ENCODE assay signal across 25 cellular contexts in genomic region chr5:141236516-141237313, GRCh38. TPM values are rescaled to one million over a fixed set of nuclear protein-coding genes. Genes with fewer than 3 reads are reported as not detected.
"Had no signal": no experiment of that assay in that cellular context is flagged by ENCODE, and none has a peak within 500 bp of the region (broad histone marks: within the 10 kb centered on the region; RNA-seq: fewer than 3 reads in every experiment).

No MANE protein-coding gene starts in this region.

- DNase-seq: activated CD4-positive, alpha-beta T cell treated with anti-CD3 and anti-CD28 coated beads for 1 hour; activated CD4-positive, alpha-beta T cell treated with anti-CD3 and anti-CD28 coated beads, Interleukin-2, amount 50 U/mL, for 48 hours; activated CD8-positive, alpha-beta memory T cell treated with anti-CD3 and anti-CD28 coated beads, Interleukin-2, amount 50 U/mL, for 48 hours; activated T-cell treated with anti-CD3 and anti-CD28 coated beads, Interleukin-2, amount 50 U/mL, for 24 hours; amygdala; caudate nucleus; endodermal cell; foreskin keratinocyte; heart right ventricle; midbrain; naive thymus-derived CD4-positive, alpha-beta T cell; ovary; retina; sigmoid colon; small intestine; stimulated activated CD4-positive, alpha-beta T cell treated with anti-CD3 and anti-CD28 coated beads, Interleukin-4, amount 100 ng/mL, for 24 hours; stimulated activated naive CD8-positive, alpha-beta T cell treated with anti-CD3 and anti-CD28 coated beads, Interleukin-15, amount 100 ng/mL, for 72 hours; substantia nigra; T-cell; T1000; thyroid gland had no signal

- H3K27ac Mint-ChIP-seq: activated T-cell treated with anti-CD3 and anti-CD28 coated beads, Interleukin-2, amount 50 U/mL, for 24 hours; activated T-helper 2 cell treated with anti-CD3 and anti-CD28 coated beads, Interferon-gamma antibody, Interleukin-2, Interleukin-4, amounts not matched to agents 10 μg/mL and 5 μg/mL and 100 μg/mL, durations not matched to agents 14 hours and 24 hours and 36 hours; dendritic cell treated with granulocyte-macrophage colony-stimulating factor and Interleukin-4, amounts not matched to agents 40 ng/mL and 50 ng/mL, for 4 days; endodermal cell; memory B cell; stimulated activated effector memory CD8-positive, alpha-beta T cell treated with anti-CD3 and anti-CD28 coated beads, Interleukin-12 subunit alpha, Interleukin-12 subunit beta, amount 100 ng/mL, for 72 hours; stimulated activated naive CD8-positive, alpha-beta T cell treated with anti-CD3 and anti-CD28 coated beads, Interleukin-15, amount 100 ng/mL, for 72 hours; T-cell had no signal

- H3K4me3 Mint-ChIP-seq: activated T-cell treated with anti-CD3 and anti-CD28 coated beads, Interleukin-2, amount 50 U/mL, for 24 hours; dendritic cell treated with granulocyte-macrophage colony-stimulating factor and Interleukin-4, amounts not matched to agents 40 ng/mL and 50 ng/mL, for 4 days; endodermal cell; memory B cell; stimulated activated effector memory CD8-positive, alpha-beta T cell treated with anti-CD3 and anti-CD28 coated beads, Interleukin-12 subunit alpha, Interleukin-12 subunit beta, amount 100 ng/mL, for 72 hours; stimulated activated naive CD8-positive, alpha-beta T cell treated with anti-CD3 and anti-CD28 coated beads, Interleukin-15, amount 100 ng/mL, for 72 hours had no signal

- H3K36me3 Mint-ChIP-seq: stimulated activated effector memory CD8-positive, alpha-beta T cell treated with anti-CD3 and anti-CD28 coated beads, Interleukin-12 subunit alpha, Interleukin-12 subunit beta, amount 100 ng/mL, for 72 hours had no signal

- H3K4me1 Mint-ChIP-seq: endodermal cell; memory B cell; naive thymus-derived CD4-positive, alpha-beta T cell; stimulated activated effector memory CD8-positive, alpha-beta T cell treated with anti-CD3 and anti-CD28 coated beads, Interleukin-12 subunit alpha, Interleukin-12 subunit beta, amount 100 ng/mL, for 72 hours; stimulated activated naive CD8-positive, alpha-beta T cell treated with anti-CD3 and anti-CD28 coated beads, Interleukin-15, amount 100 ng/mL, for 72 hours; T-cell had no signal

RNA-seq across cellular contexts. Expression of gene PCDHB15, which starts 8.5 kb away (rescaled TPM):
- total RNA-seq: activated T-helper 2 cell treated with anti-CD3 and anti-CD28 coated beads, Interferon-gamma antibody, Interleukin-2, Interleukin-4, amounts not matched to agents 10 μg/mL and 5 μg/mL and 100 μg/mL, durations not matched to agents 14 hours and 24 hours and 36 hours had no signal

RNA-seq across cellular contexts. Expression of gene PCDHB14, which starts 13.6 kb away (rescaled TPM):
- total RNA-seq: activated T-helper 2 cell treated with anti-CD3 and anti-CD28 coated beads, Interferon-gamma antibody, Interleukin-2, Interleukin-4, amounts not matched to agents 10 μg/mL and 5 μg/mL and 100 μg/mL, durations not matched to agents 14 hours and 24 hours and 36 hours; foreskin keratinocyte; naive thymus-derived CD4-positive, alpha-beta T cell had no signal

RNA-seq across cellular contexts. Expression of gene PCDHB13, which starts 23.0 kb away (rescaled TPM):
- total RNA-seq: foreskin keratinocyte had no signal

RNA-seq across cellular contexts. Expression of gene PCDHB12, which starts 28.2 kb away (rescaled TPM):
- total RNA-seq: activated T-helper 2 cell treated with anti-CD3 and anti-CD28 coated beads, Interferon-gamma antibody, Interleukin-2, Interleukin-4, amounts not matched to agents 10 μg/mL and 5 μg/mL and 100 μg/mL, durations not matched to agents 14 hours and 24 hours and 36 hours; foreskin keratinocyte; naive thymus-derived CD4-positive, alpha-beta T cell; T-cell had no signal

RNA-seq across cellular contexts. Expression of gene PCDHB11, which starts 37.3 kb away (rescaled TPM):
- total RNA-seq: activated T-helper 2 cell treated with anti-CD3 and anti-CD28 coated beads, Interferon-gamma antibody, Interleukin-2, Interleukin-4, amounts not matched to agents 10 μg/mL and 5 μg/mL and 100 μg/mL, durations not matched to agents 14 hours and 24 hours and 36 hours; foreskin keratinocyte; naive thymus-derived CD4-positive, alpha-beta T cell; T-cell had no signal
